Comparison of ENCODE assay signal across 8 cellular contexts in genomic region chr12:108729612-108730336, GRCh38. TPM values are rescaled to one million over a fixed set of nuclear protein-coding genes. Genes with fewer than 3 reads are reported as not detected.
DNase-seq lines count a peak whose midpoint lies in the region; ATAC-seq lines count a peak whose summit lies in the region.

No MANE protein-coding gene starts in this region.

- no peak for DNase-seq in activated CD4-positive, alpha-beta T cell treated with anti-CD3 and anti-CD28 coated beads, Interleukin-2, amount 10 ng/mL, durations not matched to agents 24 days and 14 days
- DNase-seq in activated CD4-positive, alpha-beta T cell treated with anti-CD3 and anti-CD28 coated beads, Interleukin-2, amount 50 U/mL, for 48 hours, result no peak
- DNase-seq in NCI-H748 (lab: John Stamatoyannopoulos, UW; ENCODE audit: unreplicated experiment) (peak; percentile 38), middle frontal gyrus (ENCODE audit: extremely low spot score, low spot score) (no peak), NCI-H774 (lab: John Stamatoyannopoulos, UW) (no peak)
- DNase-seq in central memory CD8-positive, alpha-beta T cell (ENCODE audit: low spot score in 2 of 2), result no peak
- DNase-seq in stimulated activated CD4-positive, alpha-beta T cell treated with anti-CD3 and anti-CD28 coated beads, Interleukin-4, amount 100 ng/mL, for 4 hours, result no peak

- no peaks in the 10 kb centered on the region for H3K9me3 Mint-ChIP-seq in activated CD4-positive, alpha-beta T cell treated with anti-CD3 and anti-CD28 coated beads, Interleukin-2, amount 10 ng/mL, durations not matched to agents 24 days and 14 days
- H3K9me3 Mint-ChIP-seq in central memory CD8-positive, alpha-beta T cell, result no peaks in the 10 kb centered on the region

- peaks cover 20% of the 10 kb centered on the region for H3K36me3 ChIP-seq in mesodermal cell (ENCODE audit: control insufficient read depth, insufficient read depth, low read length)

- ATAC-seq in central memory CD8-positive, alpha-beta T cell (replicated peaks; ENCODE audit: extremely low read depth, poor library complexity, severe bottlenecking), result no peak

- H3K27ac Mint-ChIP-seq in activated CD4-positive, alpha-beta T cell treated with anti-CD3 and anti-CD28 coated beads, Interleukin-2, amount 10 ng/mL, durations not matched to agents 24 days and 14 days, result peak overlapping the region; percentile 90
- peak overlapping the region; percentile 69 for H3K27ac Mint-ChIP-seq in central memory CD8-positive, alpha-beta T cell (ENCODE audit: low read depth)

- no peaks in the 10 kb centered on the region for H3K9me3 ChIP-seq in mesodermal cell (ENCODE audit: control insufficient read depth, low read length)

- 21 to 95% methylated on average over 1 to 10 of the region's 14 CpGs for WGBS in mesodermal cell (ENCODE audit: insufficient coverage in 2 of 2), 2 experiments

- H3K27me3 Mint-ChIP-seq in activated CD4-positive, alpha-beta T cell treated with anti-CD3 and anti-CD28 coated beads, Interleukin-2, amount 10 ng/mL, durations not matched to agents 24 days and 14 days, result peaks cover 6% of the 10 kb centered on the region
- H3K27me3 Mint-ChIP-seq in central memory CD8-positive, alpha-beta T cell, result no peaks in the 10 kb centered on the region

- intact Hi-C loops in activated CD4-positive, alpha-beta T cell treated with anti-CD3 and anti-CD28 coated beads, Interleukin-2, amount 10 ng/mL, durations not matched to agents 24 days and 14 days (cut with micrococcal nuclease), result loop anchor here (1.0 to 5.0 kb wide), 4 partner anchors 38 to 368 kb away; partner anchors contain the start of gene UNG

- H3K4me1 Mint-ChIP-seq in activated CD4-positive, alpha-beta T cell treated with anti-CD3 and anti-CD28 coated beads, Interleukin-2, amount 10 ng/mL, durations not matched to agents 24 days and 14 days, result peaks cover 49% of the 10 kb centered on the region
- H3K4me1 Mint-ChIP-seq in central memory CD8-positive, alpha-beta T cell, result peaks cover 24% of the 10 kb centered on the region

- H3K4me3 Mint-ChIP-seq in activated CD4-positive, alpha-beta T cell treated with anti-CD3 and anti-CD28 coated beads, Interleukin-2, amount 10 ng/mL, durations not matched to agents 24 days and 14 days, result peak overlapping the region; percentile 94
- peak overlapping the region; percentile 95 for H3K4me3 Mint-ChIP-seq in central memory CD8-positive, alpha-beta T cell

- H3K36me3 Mint-ChIP-seq in activated CD4-positive, alpha-beta T cell treated with anti-CD3 and anti-CD28 coated beads, Interleukin-2, amount 10 ng/mL, durations not matched to agents 24 days and 14 days (ENCODE audit: low read depth), result no peaks in the 10 kb centered on the region
- H3K36me3 Mint-ChIP-seq in central memory CD8-positive, alpha-beta T cell (ENCODE audit: insufficient read depth), result peaks cover 15% of the 10 kb centered on the region

- peak overlapping the region; percentile 95 for H3K27ac ChIP-seq in mesodermal cell (ENCODE audit: low read depth, low read length, severe bottlenecking)

- peak overlapping the region; percentile 99 for H3K4me3 ChIP-seq in mesodermal cell (ENCODE audit: extremely low read depth, insufficient read depth, low read length, poor library complexity, severe bottlenecking)

- peaks cover 16% of the 10 kb centered on the region for H3K4me1 ChIP-seq in mesodermal cell (ENCODE audit: control insufficient read depth, insufficient read depth, low read length, poor library complexity, severe bottlenecking)

RNA-seq across cellular contexts. Expression of gene CORO1C, which starts 1.5 kb away (rescaled TPM):
- 64.6 and 70.1 TPM in 2 replicates for total RNA-seq in activated CD4-positive, alpha-beta T cell treated with anti-CD3 and anti-CD28 coated beads, Interleukin-2, amount 10 ng/mL, durations not matched to agents 24 days and 14 days
- polyA plus RNA-seq in mesodermal cell (2013, experiment 1 of 2), result 168 TPM
- polyA plus RNA-seq in mesodermal cell (2013, experiment 2 of 2), result 149 TPM
